Comparison of ENCODE assay signal across 8 cellular contexts in genomic region chr1:2212542-2213491, GRCh38.
DNase-seq lines count a peak whose midpoint lies in the region; ATAC-seq and TF ChIP-seq lines count a peak whose summit lies in the region.

No MANE protein-coding gene starts in this region.

- H3K36me3 ChIP-seq in BLaER1 treated with 17β-estradiol and CSF1 and Interleukin-3, amounts not matched to agents 10 nM and 100 nM = no peaks in the 10 kb centered on the region
- H3K36me3 ChIP-seq in iPS-20b (ENCODE audit: insufficient read depth, low read depth, low read length) = no peaks in the 10 kb centered on the region

- ATAC-seq in HG03097 (IDR thresholded peaks at IDR 0.05; ENCODE audit: low FRiP score, unreplicated experiment) = no peak
- ATAC-seq in HG03520 (IDR thresholded peaks at IDR 0.05; ENCODE audit: unreplicated experiment) = no peak

- peak overlapping the region; percentile 61 to 90 (median 82) for H3K27ac ChIP-seq in BLaER1 treated with 17β-estradiol and CSF1 and Interleukin-3, amounts not matched to agents 10 nM and 100 nM
- H3K27ac ChIP-seq in iPS-20b (ENCODE audit: low read length) = no peak overlapping the region

- H3K27me3 ChIP-seq in BLaER1 treated with 17β-estradiol and CSF1 and Interleukin-3, amounts not matched to agents 10 nM and 100 nM = no peaks in the 10 kb centered on the region
- no peaks in the 10 kb centered on the region for H3K27me3 ChIP-seq in iPS-20b (ENCODE audit: insufficient read depth, low read length)

- H3K4me3 ChIP-seq in BLaER1 treated with 17β-estradiol and CSF1 and Interleukin-3, amounts not matched to agents 10 nM and 100 nM = peak overlapping the region in 9 of 10 experiments; percentile 2 to 60 (median 44); a peak in 15 of 20 replicates
- H3K4me3 ChIP-seq in iPS-20b (ENCODE audit: low read length) (peak overlapping the region; percentile 65; the same call in 1 of the 2 replicates), retinal pigment epithelial cell (ENCODE audit: low read length) (peak overlapping the region; percentile 14)

- peaks cover 0 to 6% (median 0%) of the 10 kb centered on the region in 11 experiments; a peak in 2 of 22 replicates for H4K20me1 ChIP-seq in BLaER1 treated with 17β-estradiol and CSF1 and Interleukin-3, amounts not matched to agents 10 nM and 100 nM

- H3K4me3 Mint-ChIP-seq in T-helper 2 cell treated with Interferon-gamma antibody and Interleukin-4, amounts not matched to agents 5 μg/mL and 100 μg/mL, for 36 hours = peak overlapping the region; percentile 7

- no peaks in the 10 kb centered on the region for H3K27me3 Mint-ChIP-seq in T-helper 2 cell treated with Interferon-gamma antibody and Interleukin-4, amounts not matched to agents 5 μg/mL and 100 μg/mL, for 36 hours (ENCODE audit: low read depth)

- peak overlapping the region; percentile 68 to 81 (median 78) for H3K9ac ChIP-seq in BLaER1 treated with 17β-estradiol and CSF1 and Interleukin-3, amounts not matched to agents 10 nM and 100 nM
- peak overlapping the region; percentile 64; the same call in 1 of the 2 replicates for H3K9ac ChIP-seq in iPS-20b (ENCODE audit: low read depth, low read length)

- peak overlapping the region; percentile 60 for H3K27ac Mint-ChIP-seq in T-helper 2 cell treated with Interferon-gamma antibody and Interleukin-4, amounts not matched to agents 5 μg/mL and 100 μg/mL, for 36 hours

- H3K9me3 ChIP-seq in BLaER1 treated with 17β-estradiol and CSF1 and Interleukin-3, amounts not matched to agents 10 nM and 100 nM (replicated peaks in 1 of 11) = no peaks in the 10 kb centered on the region
- H3K9me3 ChIP-seq in iPS-20b (ENCODE audit: insufficient read depth, low read depth, low read length) = no peaks in the 10 kb centered on the region

- peak; percentile 76 for DNase-seq in HPDE6-E6E7 (ENCODE audit: extremely low spot score)
- DNase-seq in T-helper 2 cell treated with Interferon-gamma antibody and Interleukin-4, amounts not matched to agents 5 μg/mL and 100 μg/mL, for 36 hours (ENCODE audit: low spot score) = peak; percentile 54
- DNase-seq in cerebellar nuclear complex (lab: John Stamatoyannopoulos, UW) = peak; percentile 91 to 94
- DNase-seq in retinal pigment epithelial cell (ENCODE audit: low read depth) = peak; percentile 94

- H3K4me2 ChIP-seq in BLaER1 treated with 17β-estradiol and CSF1 and Interleukin-3, amounts not matched to agents 10 nM and 100 nM = peak overlapping the region; percentile 76 to 97 (median 93)

- peak; percentile 37 for TF ChIP-seq CTCF in retinal pigment epithelial cell (conservative IDR thresholded peaks at IDR 0.05; ENCODE audit: low read depth, low read length)

- H3K9me3 Mint-ChIP-seq in T-helper 2 cell treated with Interferon-gamma antibody and Interleukin-4, amounts not matched to agents 5 μg/mL and 100 μg/mL, for 36 hours = no peaks in the 10 kb centered on the region

- H3K36me3 Mint-ChIP-seq in T-helper 2 cell treated with Interferon-gamma antibody and Interleukin-4, amounts not matched to agents 5 μg/mL and 100 μg/mL, for 36 hours (ENCODE audit: low read depth) = no peaks in the 10 kb centered on the region

- peaks cover 2% of the 10 kb centered on the region for H3K4me1 Mint-ChIP-seq in T-helper 2 cell treated with Interferon-gamma antibody and Interleukin-4, amounts not matched to agents 5 μg/mL and 100 μg/mL, for 36 hours (ENCODE audit: low read depth)

- peaks cover 28 to 53% (median 42%) of the 10 kb centered on the region in 10 experiments for H3K4me1 ChIP-seq in BLaER1 treated with 17β-estradiol and CSF1 and Interleukin-3, amounts not matched to agents 10 nM and 100 nM
- no peaks in the 10 kb centered on the region; the same call in 1 of the 2 replicates for H3K4me1 ChIP-seq in iPS-20b (ENCODE audit: insufficient read depth, low read length)

Comparison
In these comparisons a context has a peak if more than half of its experiments do, and no peak if none do; other contexts are left out.
1. H3K4me3 ChIP-seq: peak in every context shown above with its lines; median percentile 65 in iPS-20b; 44 in BLaER1 treated with 17β-estradiol and CSF1 and Interleukin-3, amounts not matched to agents 10 nM and 100 nM; 14 in retinal pigment epithelial cell.